22 cellular contexts compared by ENCODE assay signal in the genomic region with DNA sequence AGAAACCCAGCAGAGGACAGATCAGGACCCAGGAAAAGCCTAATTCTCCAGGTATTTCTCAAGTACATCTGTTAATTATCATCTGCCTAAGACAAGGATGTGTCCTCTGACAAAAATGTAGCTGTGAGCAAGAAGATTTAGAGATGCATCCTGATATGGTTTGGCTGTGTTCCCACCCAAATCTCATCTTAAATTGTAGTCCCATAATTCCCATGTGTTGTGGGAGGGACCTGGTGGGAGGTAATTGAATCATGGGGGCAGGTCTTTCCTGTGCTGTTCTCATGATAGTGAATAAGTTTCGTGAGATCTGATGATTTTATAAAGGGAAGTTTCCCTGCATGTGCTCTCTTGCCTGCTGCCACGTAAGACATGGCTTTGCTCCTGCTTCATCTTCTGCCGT.
"Had no signal": no experiment of that assay in that cellular context is flagged by ENCODE, and none has a peak within 500 bp of the region (broad histone marks: within the 10 kb centered on the region; RNA-seq: fewer than 3 reads in every experiment).

No MANE protein-coding gene starts in this region.

- H3K36me3 ChIP-seq: esophagus muscularis mucosa, gastrocnemius medialis, heart right ventricle, left lung, lower lobe of right lung had no signal

- ATAC-seq: gastrocnemius medialis, heart right ventricle, left lung, left ventricle myocardium superior, lower lobe of right lung, mucosa of descending colon had no signal

- H3K9me3 ChIP-seq: gastrocnemius medialis, lower lobe of right lung had no signal

- H3K27ac ChIP-seq: coronary artery, dorsolateral prefrontal cortex, esophagus muscularis mucosa, gastrocnemius medialis, heart right ventricle, left lung, lower lobe of right lung had no signal

- H3K4me3 ChIP-seq: coronary artery, dorsolateral prefrontal cortex, esophagus muscularis mucosa, gastrocnemius medialis, heart right ventricle, left lung, lower lobe of right lung, mucosa of descending colon had no signal

- H3K27me3 ChIP-seq: esophagus muscularis mucosa, left lung had no signal

- FAIRE-seq: colon, endothelial cell of umbilical vein, islet of Langerhans, kidney had no signal

- H3K4me1 ChIP-seq: gastrocnemius medialis, heart right ventricle, left lung, lower lobe of right lung had no signal

- DNase-seq: dermis blood vessel endothelial cell; dorsolateral prefrontal cortex; effector CD4-positive, alpha-beta T cell; effector memory CD4-positive, alpha-beta T cell; foreskin melanocyte; gastrocnemius medialis; glutamatergic neuron; heart right ventricle; hippocampal formation; kidney; kidney glomerular epithelial cell; left lung; left ventricle myocardium superior; lower lobe of right lung; mesenchymal stem cell; mucosa of descending colon; naive B cell had no signal
